7 cellular contexts compared by ENCODE assay signal in genomic region chr21:42513985-42514882, GRCh38. TPM values are rescaled to one million over a fixed set of nuclear protein-coding genes. Genes with fewer than 3 reads are reported as not detected.
DNase-seq lines count a peak whose midpoint lies in the region; ATAC-seq and TF ChIP-seq lines count a peak whose summit lies in the region.

No MANE protein-coding gene starts in this region.

- H3K4me3 ChIP-seq in adrenal gland: peak overlapping the region; percentile 28 to 95 (median 68)
- H3K4me3 ChIP-seq in iPS-18c (ENCODE audit: insufficient read depth, low read depth, low read length): peak overlapping the region; percentile 59

- ATAC-seq in GM18907 (IDR thresholded peaks at IDR 0.05; ENCODE audit: unreplicated experiment): peak; percentile 49
- ATAC-seq in HG03175 (IDR thresholded peaks at IDR 0.05; ENCODE audit: unreplicated experiment): peak; percentile 47
- peak; percentile 66 for ATAC-seq in SK-N-SH treated with all-trans-retinoic acid at 6 μM for 48 hours
- ATAC-seq in HG02870 (IDR thresholded peaks at IDR 0.05; ENCODE audit: unreplicated experiment): no peak

- no peak for TF ChIP-seq CTCF in adrenal gland (IDR thresholded peaks at IDR 0.05)

- 0 to 2% (median 1%) methylated on average over 14 to 77 of the region's 77 CpGs for WGBS in adrenal gland, 4 donors

- H3K27ac ChIP-seq in adrenal gland: peak overlapping the region in 4 of 5 donors; percentile 57 to 95 (median 82)

- H3K36me3 ChIP-seq in adrenal gland (replicated peaks in 1 of 2): peaks cover 0 to 7% of the 10 kb centered on the region in 2 donors

- H3K4me1 ChIP-seq in adrenal gland (replicated peaks in 1 of 2): peaks cover 23 to 49% of the 10 kb centered on the region in 2 donors

- peak; percentile 62 to 72 for TF ChIP-seq POLR2A in adrenal gland (IDR thresholded peaks at IDR 0.05)

- intact Hi-C loops in adrenal gland (cut with DNase I): no loop called here

- H3K9me3 ChIP-seq in adrenal gland (replicated peaks in 1 of 3): no peaks in the 10 kb centered on the region
- no peaks in the 10 kb centered on the region for H3K9me3 ChIP-seq in iPS-18c (ENCODE audit: control insufficient read depth, insufficient read depth, low read length)

- peak; percentile 66 to 80 (median 69) for DNase-seq in adrenal gland
- DNase-seq in stimulated activated CD4-positive, alpha-beta T cell treated with anti-CD3 and anti-CD28 coated beads, Interleukin-12 subunit alpha, Interleukin-12 subunit beta, amount 100 ng/mL, for 48 hours (ENCODE audit: low read depth in 2 of 3, low spot score in 1 of 3): peak; percentile 33 to 62 (median 35)

- H3K27me3 ChIP-seq in adrenal gland: no peaks in the 10 kb centered on the region

TF ChIP-seq in SK-N-SH treated with all-trans-retinoic acid at 6 μM for 48 hours, 23 proteins besides CTCF, POLR2A, EP300 and RAD21:
- TF ChIP-seq POU6F1 (CRISPR knock-in tag; IDR thresholded peaks at IDR 0.05; ENCODE audit: borderline replicate concordance, low read depth) (no peak), RARB (CRISPR knock-in tag; IDR thresholded peaks at IDR 0.05) (no peak), OSR1 (CRISPR knock-in tag; IDR thresholded peaks at IDR 0.05) (no peak), PPARA (CRISPR knock-in tag; IDR thresholded peaks at IDR 0.05; ENCODE audit: borderline replicate concordance) (no peak), CSDC2 (CRISPR knock-in tag; IDR thresholded peaks at IDR 0.05) (no peak), ZNF8 (CRISPR knock-in tag; IDR thresholded peaks at IDR 0.05) (no peak)

RNA-seq across cellular contexts. Expression of gene SLC37A1, which starts 0.6 kb away (rescaled TPM):
- total RNA-seq in adrenal gland: 10 to 100 TPM in 7 of 8 donors, 1 to 10 TPM in 1; 7.4 to 27.2 (median 18.7) TPM
- 10 to 100 TPM; 11.0 to 16.7 (median 14.3) TPM for polyA plus RNA-seq in adrenal gland

RNA-seq across cellular contexts. Expression of gene RSPH1, which starts 18.2 kb away (rescaled TPM):
- total RNA-seq in adrenal gland: 1 to 10 TPM in 1 of 8 donors, under 1 TPM in 5, not detected in 2; 0.13 to 1.4 (median 0.72) TPM
- 1 to 10 TPM; 1.2 to 5.8 (median 3.2) TPM for polyA plus RNA-seq in adrenal gland
